Comparison of ENCODE assay signal across 8 cellular contexts in the genomic region with DNA sequence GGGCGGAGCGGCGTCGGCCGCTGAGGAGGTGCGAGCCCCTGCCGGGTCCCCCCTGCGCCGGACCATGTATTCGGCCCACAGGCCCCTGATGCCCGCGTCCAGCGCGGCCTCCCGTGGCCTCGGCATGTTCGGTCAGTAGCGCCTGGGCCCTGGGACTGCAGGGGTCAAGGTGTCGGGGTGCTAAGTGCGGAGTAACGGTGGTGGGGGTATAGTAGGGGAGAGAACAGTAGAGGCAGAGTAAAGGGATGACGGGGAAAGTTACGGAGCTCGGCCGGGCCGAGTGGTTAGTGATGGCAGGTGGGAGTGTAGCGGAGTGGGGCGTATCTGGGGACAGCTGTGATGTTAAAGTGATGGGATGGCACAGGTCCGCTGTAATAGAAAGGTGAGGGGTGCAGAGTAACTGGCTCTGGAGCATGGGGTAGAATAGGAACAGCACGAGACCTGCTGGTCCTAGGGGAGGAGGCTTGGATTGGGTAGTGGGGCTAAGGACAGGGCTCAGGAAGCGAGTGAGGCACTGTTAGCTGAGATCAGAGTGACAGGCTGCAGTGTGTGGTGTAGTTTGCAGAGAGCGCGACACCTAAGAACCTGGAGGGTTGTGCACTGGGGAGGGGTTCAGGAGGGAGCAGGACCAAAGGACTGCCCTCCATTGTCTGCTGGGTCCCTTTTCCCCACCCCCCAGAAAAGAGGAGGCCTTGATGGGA. TPM values are rescaled to one million over a fixed set of nuclear protein-coding genes. Genes with fewer than 3 reads are reported as not detected.
DNase-seq lines count a peak whose midpoint lies in the region; ATAC-seq, FAIRE-seq and TF ChIP-seq lines count a peak whose summit lies in the region.

No MANE protein-coding gene starts in this region.

- peaks cover 4% of the 10 kb centered on the region for H3K36me3 Mint-ChIP-seq in astrocyte (ENCODE audit: low read depth, unreplicated experiment)

- peaks cover 40% of the 10 kb centered on the region for H3K36me3 ChIP-seq in DOHH2 (ENCODE audit: control insufficient read depth, low read length)
- peaks cover 12% of the 10 kb centered on the region for H3K36me3 ChIP-seq in astrocyte (ENCODE audit: insufficient read depth, low read length)
- H3K36me3 ChIP-seq in testis (ENCODE audit: low read depth, missing control alignments): no peaks in the 10 kb centered on the region

- peaks cover 21% of the 10 kb centered on the region for H3K4me1 Mint-ChIP-seq in astrocyte (ENCODE audit: low read depth, unreplicated experiment)

- TF ChIP-seq POLR2A in testis (IDR thresholded peaks at IDR 0.05): no peak

- peaks cover 46% of the 10 kb centered on the region for H3K4me1 ChIP-seq in DOHH2 (ENCODE audit: control insufficient read depth, low read length)
- H3K4me1 ChIP-seq in astrocyte (ENCODE audit: insufficient read depth, low read length): peaks cover 45% of the 10 kb centered on the region
- H3K4me1 ChIP-seq in testis: peaks cover 51% of the 10 kb centered on the region

- DNase-seq in KBM-7: peak; percentile 34
- no peak for DNase-seq in astrocyte (ENCODE audit: low read depth)
- DNase-seq in left kidney (ENCODE audit: low read depth, low spot score): peak; percentile 58
- DNase-seq in testis: no peak
- DNase-seq in omental fat pad (ENCODE audit: low spot score): no peak
- no peak for DNase-seq in MV-4-11 (lab: John Stamatoyannopoulos, UW)
- no peak for DNase-seq in left colon

- H2AFZ ChIP-seq in astrocyte (ENCODE audit: low read depth, low read length): no peak overlapping the region

- H3K27me3 ChIP-seq in DOHH2 (ENCODE audit: control insufficient read depth, low read length): no peaks in the 10 kb centered on the region
- H3K27me3 ChIP-seq in astrocyte (ENCODE audit: insufficient read depth, low read length): no peaks in the 10 kb centered on the region
- no peaks in the 10 kb centered on the region for H3K27me3 ChIP-seq in testis

- 2 to 5% methylated on average over 15 to 30 of the region's 33 CpGs for WGBS in testis, 2 donors

- peaks cover 2% of the 10 kb centered on the region for H3K9me3 Mint-ChIP-seq in astrocyte (ENCODE audit: unreplicated experiment)

- H3K9me3 ChIP-seq in DOHH2 (ENCODE audit: control insufficient read depth, insufficient read depth, low read length): no peaks in the 10 kb centered on the region
- H3K9me3 ChIP-seq in astrocyte (ENCODE audit: insufficient read depth, low read depth, low read length): no peaks in the 10 kb centered on the region
- no peaks in the 10 kb centered on the region for H3K9me3 ChIP-seq in testis

- H3K79me2 ChIP-seq in DOHH2 (ENCODE audit: control insufficient read depth, low read length): peaks cover 38% of the 10 kb centered on the region
- H3K79me2 ChIP-seq in astrocyte (ENCODE audit: insufficient read depth, low read length): peaks cover 49% of the 10 kb centered on the region

- TF ChIP-seq CTCF in DOHH2 (IDR thresholded peaks at IDR 0.05; ENCODE audit: low read depth, low read length, poor library complexity, severe bottlenecking): no peak
- TF ChIP-seq CTCF in astrocyte (IDR thresholded peaks at IDR 0.05; ENCODE audit: insufficient read depth, low read depth, low read length): no peak
- TF ChIP-seq CTCF in testis (IDR thresholded peaks at IDR 0.05): no peak
- no peak for TF ChIP-seq CTCF in omental fat pad (IDR thresholded peaks at IDR 0.05)

- ATAC-seq in omental fat pad (ENCODE audit: low FRiP score) (no peak), left colon (no peak)

- H3K27ac Mint-ChIP-seq in astrocyte (ENCODE audit: unreplicated experiment): peak overlapping the region; percentile 70

- H3K27ac ChIP-seq in DOHH2 (ENCODE audit: low read depth, low read length): peak overlapping the region; percentile 61
- H3K27ac ChIP-seq in astrocyte (ENCODE audit: low read depth, low read length): peak overlapping the region; percentile 19
- H3K27ac ChIP-seq in testis: peak overlapping the region; percentile 90

- intact Hi-C loops in testis (cut with DNase I; ENCODE audit: low total_unique reads): no loop called here
- intact Hi-C loops in left colon (cut with DNase I, micrococcal nuclease): loop anchor here in 1 of 2 donors (5.0 kb wide), 1 partner anchor 37 kb away; no protein-coding TSS in a partner anchor

- no peaks in the 10 kb centered on the region for H3K9me2 ChIP-seq in DOHH2 (replicated peaks; ENCODE audit: control insufficient read depth, low read length)

- no peaks in the 10 kb centered on the region for H3K27me3 Mint-ChIP-seq in astrocyte (ENCODE audit: low read depth, unreplicated experiment)

- H4K20me1 ChIP-seq in DOHH2 (ENCODE audit: control insufficient read depth, insufficient read depth, low read depth, low read length) (0 out of 2 replicates have a peak, but pooled peaks cover 3% of the 10 kb centered on the region), astrocyte (ENCODE audit: insufficient read depth, low read length) (peaks cover 59% of the 10 kb centered on the region)

- H3K4me3 Mint-ChIP-seq in astrocyte (ENCODE audit: unreplicated experiment): peak overlapping the region; percentile 87

- H3K9ac ChIP-seq in astrocyte (ENCODE audit: low read length): peak overlapping the region; percentile 87

- in situ Hi-C loops in KBM-7 (cut with MboI; ENCODE audit: low pct_unique_long_range_greater_than_20kb, low sequenced_read_pairs): no loop called here

- peaks cover 12% of the 10 kb centered on the region for H3F3A ChIP-seq in DOHH2 (ENCODE audit: control insufficient read depth, insufficient read depth)

- H3K4me3 ChIP-seq in DOHH2 (ENCODE audit: low read length): peak overlapping the region; percentile 75
- peak overlapping the region; percentile 73 for H3K4me3 ChIP-seq in astrocyte (ENCODE audit: insufficient read depth, low read depth, low read length)
- H3K4me3 ChIP-seq in testis: peak overlapping the region; percentile 76

- FAIRE-seq in astrocyte (lab: Jason Lieb, UNC): no peak

- peak overlapping the region; percentile 87 for H3K4me2 ChIP-seq in DOHH2 (ENCODE audit: low read length)
- peak overlapping the region; percentile 100 for H3K4me2 ChIP-seq in astrocyte (ENCODE audit: low read length)

RNA-seq across cellular contexts. Expression of gene CIC, which starts 15.7 kb away (rescaled TPM):
- total RNA-seq in astrocyte (73.4 and 78.5 TPM in 2 replicates), testis (100 to 1,000 TPM; 163 to 181 TPM), omental fat pad (10 to 100 TPM; 15.7 to 26.3 (median 21.0) TPM), left colon (10 to 100 TPM; 43.0 to 47.9 TPM)
- 95.6 TPM for polyA plus RNA-seq in testis (ENCODE audit: insufficient read depth, low read depth, low replicate concordance)

RNA-seq across cellular contexts. Expression of gene PRR19, which starts 17.1 kb away (rescaled TPM):
- total RNA-seq in astrocyte (1.3 and 1.4 TPM in 2 replicates), testis (10 to 100 TPM; 16.8 to 18.3 TPM), omental fat pad (under 1 TPM in 3 of 4 donors, not detected in 1; 0.31 to 0.93 (median 0.72) TPM), left colon (under 1 TPM; 0.49 to 0.50 TPM)
- 37.4 TPM for polyA plus RNA-seq in testis (ENCODE audit: insufficient read depth, low read depth, low replicate concordance)

RNA-seq across cellular contexts. Expression of gene PAFAH1B3, which starts 17.6 kb away (rescaled TPM):
- total RNA-seq in astrocyte (44.1 and 51.8 TPM in 2 replicates), testis (10 to 100 TPM; 50.7 to 66.7 TPM), omental fat pad (10 to 100 TPM in 2 of 4 donors, 1 to 10 TPM in 2; 2.7 to 14.1 (median 8.6) TPM), left colon (10 to 100 TPM; 25.9 to 40.5 TPM)
- 45.1 TPM for polyA plus RNA-seq in testis (ENCODE audit: insufficient read depth, low read depth, low replicate concordance)

RNA-seq across cellular contexts. Expression of gene TMEM145, which starts 28.3 kb away (rescaled TPM):
- total RNA-seq in astrocyte (0.70 TPM in 1 of 2 replicates, not detected in the other), testis (10 to 100 TPM in 1 of 2 donors, 1 to 10 TPM in 1; 7.2 to 12.3 TPM), omental fat pad (1 to 10 TPM in 1 of 4 donors, under 1 TPM in 1, not detected in 2; 0.24 to 1.9 TPM), left colon (under 1 TPM; 0.21 to 0.25 TPM)
- 6.9 TPM for polyA plus RNA-seq in testis (ENCODE audit: insufficient read depth, low read depth, low replicate concordance)

RNA-seq across cellular contexts. Expression of gene ERF, which starts 29.9 kb away (rescaled TPM):
- total RNA-seq in astrocyte (108 TPM in 2 replicates), testis (100 to 1,000 TPM in 1 of 2 donors, 10 to 100 TPM in 1; 85.4 to 120 TPM), omental fat pad (10 to 100 TPM; 21.2 to 52.8 (median 34.8) TPM), left colon (10 to 100 TPM; 40.8 to 50.1 TPM)
- polyA plus RNA-seq in testis (ENCODE audit: insufficient read depth, low read depth, low replicate concordance): 59.6 TPM

Comparison
In these comparisons a context has a peak if more than half of its experiments do, and no peak if none do; other contexts are left out.
1. H3K27ac ChIP-seq: peak in every context shown above with its lines; median percentile 90 in testis; 61 in DOHH2; 19 in astrocyte.
2. DNase-seq: peak in KBM-7 (single experiment) and left kidney (single experiment); none in astrocyte (single experiment), testis (single experiment), omental fat pad (single experiment), MV-4-11 (single experiment) and left colon (0 of 2).
3. Peak in every context shown above with its lines, with median percentiles within 50 percentile points of each other: H3K4me3 ChIP-seq.